ENCODE assay signal across 19 cellular contexts in the genomic region with DNA sequence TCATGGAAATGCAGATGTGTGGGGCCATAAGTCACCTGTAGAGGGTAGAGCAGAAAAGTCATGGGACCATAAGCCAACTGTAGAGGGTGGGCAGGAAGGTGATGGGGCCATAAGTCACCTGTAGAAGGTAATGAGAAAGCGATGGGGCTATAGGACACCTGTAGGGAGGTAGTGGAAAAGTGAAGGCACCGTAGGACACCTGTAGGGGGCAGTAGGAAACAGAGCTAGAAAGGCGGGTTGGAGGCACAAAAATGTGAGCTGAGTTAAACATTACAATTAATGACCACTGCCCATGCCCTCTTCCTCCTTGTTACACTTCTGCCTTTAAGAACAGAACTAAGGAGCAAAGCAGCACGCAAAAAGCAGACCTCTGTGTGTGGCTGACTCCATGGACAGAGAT.
A peak's percentile ranks its signal among the peaks of the same experiment; 100 is the strongest.
DNase-seq lines count a peak whose midpoint lies in the region; ATAC-seq and TF ChIP-seq lines count a peak whose summit lies in the region.
"Had no signal": no experiment of that assay in that cellular context is flagged by ENCODE, and none has a peak within 500 bp of the region (broad histone marks: within the 10 kb centered on the region; RNA-seq: fewer than 3 reads in every experiment).

No MANE protein-coding gene starts in this region.

- CTCF ChIA-PET in SK-N-SH (lab: Yijun Ruan, JAX) (interaction anchor here (0.6 to 1.1 kb wide), 9 partner anchors 9 to 591 kb away, joined by 3 to 13 read pairs (median 4); no protein-coding TSS in a partner anchor), OCI-LY7 (lab: Charles Lee; ENCODE audit: unreplicated experiment) (no interaction called here)

- H3K27ac ChIP-seq in SK-N-SH (ENCODE audit: low read depth in 2 of 2, low read length in 1 of 2): no peak overlapping the region
- no peak overlapping the region for H3K27ac ChIP-seq in OCI-LY7 (ENCODE audit: low read depth, low read length, poor library complexity, severe bottlenecking)
- H3K27ac ChIP-seq in transverse colon: no peak overlapping the region
- H3K27ac ChIP-seq: BLaER1 treated with 17β-estradiol and CSF1 and Interleukin-3, amounts not matched to agents 10 nM and 100 nM; vagina had no signal

- intact Hi-C loops in OCI-LY7 (cut with micrococcal nuclease; ENCODE audit: unreplicated experiment) (no loop called here), transverse colon (cut with DNase I; ENCODE audit: low total_unique reads) (no loop called here)

- peak; percentile 19 for DNase-seq in SK-N-SH
- DNase-seq in OCI-LY7 (ENCODE audit: low spot score): no peak
- peak; percentile 78 for DNase-seq in iPS-NIHi7 (ENCODE audit: extremely low spot score)
- peak; percentile 36 for DNase-seq in transverse colon
- DNase-seq in kidney glomerular epithelial cell (lab: John Stamatoyannopoulos, UW): no peak
- no peak for DNase-seq in NCI-H774 (lab: John Stamatoyannopoulos, UW)
- DNase-seq: activated CD4-positive, alpha-beta T cell treated with anti-CD3 and anti-CD28 coated beads, Interleukin-2, amount 10 ng/mL, durations not matched to agents 24 days and 14 days; activated CD8-positive, alpha-beta memory T cell treated with anti-CD3 and anti-CD28 coated beads, Interleukin-2, amount 50 U/mL, for 4 hours; dermis blood vessel endothelial cell; foreskin melanocyte; HFFc6; NCI-H1417 treated with DMSO at 0.1 percent for 48 hours; NK-92 treated with Interleukin-12 subunit alpha and Interleukin-12 subunit beta, amount 100 ng/mL, for 24 hours; substantia nigra; SW 1271 had no signal

- H3K4me2 ChIP-seq in SK-N-SH (no peak overlapping the region), OCI-LY7 (ENCODE audit: low read length) (no peak overlapping the region)
- H3K4me2 ChIP-seq: BLaER1 treated with 17β-estradiol and CSF1 and Interleukin-3, amounts not matched to agents 10 nM and 100 nM had no signal

- H3K27me3 ChIP-seq in SK-N-SH (ENCODE audit: insufficient read depth) (no peaks in the 10 kb centered on the region), transverse colon (no peaks in the 10 kb centered on the region)
- H3K27me3 ChIP-seq: BLaER1 treated with 17β-estradiol and CSF1 and Interleukin-3, amounts not matched to agents 10 nM and 100 nM; vagina had no signal

- H2AFZ ChIP-seq in SK-N-SH (ENCODE audit: low read depth) (no peak overlapping the region), OCI-LY7 (ENCODE audit: low read length) (no peak overlapping the region)

- 24% methylated on average over 4 of the region's 4 CpGs for WGBS in SK-N-SH (ENCODE audit: low lambda C conversion rate)
- 66 to 70% methylated on average over 2 to 4 of the region's 4 CpGs for WGBS in transverse colon (ENCODE audit: low coverage in 1 of 2), 2 donors

- H3K9me3 ChIP-seq in SK-N-SH (no peaks in the 10 kb centered on the region), OCI-LY7 (ENCODE audit: low read length) (no peaks in the 10 kb centered on the region), transverse colon (no peaks in the 10 kb centered on the region)
- H3K9me3 ChIP-seq: vagina had no signal

- POLR2A ChIA-PET in SK-N-SH (lab: Yijun Ruan, JAX) (no interaction called here), OCI-LY7 (lab: Charles Lee) (no interaction called here)

- H3K36me3 ChIP-seq in SK-N-SH (replicated peaks in 1 of 2; ENCODE audit: control insufficient read depth in 1 of 2, insufficient read depth in 2 of 2, low read length in 1 of 2) (no peaks in the 10 kb centered on the region), OCI-LY7 (ENCODE audit: insufficient read depth, low read length) (no peaks in the 10 kb centered on the region), transverse colon (no peaks in the 10 kb centered on the region)
- H3K36me3 ChIP-seq: BLaER1 treated with 17β-estradiol and CSF1 and Interleukin-3, amounts not matched to agents 10 nM and 100 nM; vagina had no signal

- ATAC-seq in SK-N-SH treated with all-trans-retinoic acid at 6 μM for 48 hours (no peak), HG03039 (IDR thresholded peaks at IDR 0.05; ENCODE audit: unreplicated experiment) (no peak)

- H4K20me1 ChIP-seq in SK-N-SH (ENCODE audit: insufficient read depth) (no peaks in the 10 kb centered on the region), OCI-LY7 (ENCODE audit: insufficient read depth, low read length) (no peaks in the 10 kb centered on the region)
- H4K20me1 ChIP-seq: BLaER1 treated with 17β-estradiol and CSF1 and Interleukin-3, amounts not matched to agents 10 nM and 100 nM had no signal

- H3F3A ChIP-seq in SK-N-SH (replicated peaks; ENCODE audit: insufficient read depth): no peaks in the 10 kb centered on the region

- in situ Hi-C loops in transverse colon (cut with MboI; ENCODE audit: low pct_ligation_motif_present in 1 of 4, low pct_unique_long_range_greater_than_20kb in 1 of 4, low sequenced_read_pairs in 3 of 4): no loop called here

- no peaks in the 10 kb centered on the region for H3K79me2 ChIP-seq in SK-N-SH (ENCODE audit: insufficient read depth)
- no peaks in the 10 kb centered on the region for H3K79me2 ChIP-seq in OCI-LY7 (ENCODE audit: insufficient read depth, low read depth, low read length)

- H3K4me1 ChIP-seq in SK-N-SH (ENCODE audit: control insufficient read depth in 1 of 2, insufficient read depth in 2 of 2, low read depth in 1 of 2, low read length in 1 of 2) (no peaks in the 10 kb centered on the region), OCI-LY7 (ENCODE audit: insufficient read depth, low read length, poor library complexity, severe bottlenecking) (no peaks in the 10 kb centered on the region), transverse colon (no peaks in the 10 kb centered on the region)
- H3K4me1 ChIP-seq: BLaER1 treated with 17β-estradiol and CSF1 and Interleukin-3, amounts not matched to agents 10 nM and 100 nM; vagina had no signal

- no peaks in the 10 kb centered on the region for H3K9me2 ChIP-seq in SK-N-SH
- no peaks in the 10 kb centered on the region for H3K9me2 ChIP-seq in OCI-LY7 (ENCODE audit: insufficient read depth, low read length)

- TF ChIP-seq EP300 in SK-N-SH (IDR thresholded peaks at IDR 0.05; ENCODE audit: borderline replicate concordance in 1 of 2, low read depth in 1 of 2, low read length in 1 of 2): no peak
- no peak for TF ChIP-seq EP300 in transverse colon (IDR thresholded peaks at IDR 0.05; ENCODE audit: low read depth)

- TF ChIP-seq POLR2A in transverse colon (IDR thresholded peaks at IDR 0.05): no peak

- no peak overlapping the region for H3K9ac ChIP-seq in SK-N-SH
- H3K9ac ChIP-seq: BLaER1 treated with 17β-estradiol and CSF1 and Interleukin-3, amounts not matched to agents 10 nM and 100 nM had no signal

- no peak for TF ChIP-seq CTCF in SK-N-SH (IDR thresholded peaks at IDR 0.05)
- peak; percentile 31; the same call in 1 of the 2 replicates for TF ChIP-seq CTCF in OCI-LY7 (conservative IDR thresholded peaks at IDR 0.05; ENCODE audit: low read length)
- peak in 3 of 5 experiments; percentile 21 to 40 (median 34) for TF ChIP-seq CTCF in transverse colon (IDR thresholded peaks at IDR 0.05)

- peak; percentile 58 for TF ChIP-seq RAD21 in SK-N-SH (IDR thresholded peaks at IDR 0.05; ENCODE audit: low read length)

- H3K4me3 ChIP-seq in SK-N-SH (ENCODE audit: low read depth in 2 of 2, low read length in 1 of 2) (no peak overlapping the region), OCI-LY7 (ENCODE audit: low read depth, low read length, poor library complexity, severe bottlenecking) (no peak overlapping the region), transverse colon (no peak overlapping the region)
- H3K4me3 ChIP-seq: BLaER1 treated with 17β-estradiol and CSF1 and Interleukin-3, amounts not matched to agents 10 nM and 100 nM; vagina had no signal

- BruUV-seq in OCI-LY7 (replicated peaks; lab: Mats Ljungman, UMichigan): no TSS peak

TF ChIP-seq in SK-N-SH, 30 proteins besides CTCF, POLR2A, EP300 and RAD21:
- TF ChIP-seq SMC3 (IDR thresholded peaks at IDR 0.05; ENCODE audit: low read depth, low read length) (peak; percentile 17; the same call in 1 of the 2 replicates), NRF1 (IDR thresholded peaks at IDR 0.05; ENCODE audit: low read depth, low read length) (no peak), USF2 (IDR thresholded peaks at IDR 0.05; ENCODE audit: borderline replicate concordance, low read depth, low read length) (no peak), FOXJ3 (CRISPR knock-in tag; IDR thresholded peaks at IDR 0.05) (no peak), TAF1 (IDR thresholded peaks at IDR 0.05; ENCODE audit: borderline replicate concordance, low read depth, low read length) (no peak), TEAD4 (IDR thresholded peaks at IDR 0.05; ENCODE audit: borderline replicate concordance, insufficient read depth) (no peak), RCOR1 (IDR thresholded peaks at IDR 0.05; ENCODE audit: low read length) (no peak), FOXM1 (IDR thresholded peaks at IDR 0.05; ENCODE audit: low read depth) (no peak)

TF ChIP-seq in SK-N-SH treated with all-trans-retinoic acid at 6 μM for 48 hours, 23 proteins besides CTCF, POLR2A, EP300 and RAD21 (continues in another document):
- no peak for TF ChIP-seq POU6F1 (CRISPR knock-in tag; IDR thresholded peaks at IDR 0.05; ENCODE audit: borderline replicate concordance, low read depth)
- TF ChIP-seq, protein P1, sequence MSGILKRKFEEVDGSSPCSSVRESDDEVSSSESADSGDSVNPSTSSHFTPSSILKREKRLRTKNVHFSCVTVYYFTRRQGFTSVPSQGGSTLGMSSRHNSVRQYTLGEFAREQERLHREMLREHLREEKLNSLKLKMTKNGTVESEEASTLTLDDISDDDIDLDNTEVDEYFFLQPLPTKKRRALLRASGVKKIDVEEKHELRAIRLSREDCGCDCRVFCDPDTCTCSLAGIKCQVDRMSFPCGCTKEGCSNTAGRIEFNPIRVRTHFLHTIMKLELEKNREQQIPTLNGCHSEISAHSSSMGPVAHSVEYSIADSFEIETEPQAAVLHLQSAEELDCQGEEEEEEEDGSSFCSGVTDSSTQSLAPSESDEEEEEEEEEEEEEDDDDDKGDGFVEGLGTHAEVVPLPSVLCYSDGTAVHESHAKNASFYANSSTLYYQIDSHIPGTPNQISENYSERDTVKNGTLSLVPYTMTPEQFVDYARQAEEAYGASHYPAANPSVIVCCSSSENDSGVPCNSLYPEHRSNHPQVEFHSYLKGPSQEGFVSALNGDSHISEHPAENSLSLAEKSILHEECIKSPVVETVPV (CRISPR knock-in tag; IDR thresholded peaks at IDR 0.05): no peak
- TF ChIP-seq ZFP30 (CRISPR knock-in tag; IDR thresholded peaks at IDR 0.05): no peak

Comparison
In these comparisons a context has a peak if more than half of its experiments do, and no peak if none do; other contexts are left out.
1. DNase-seq: peak in SK-N-SH (single experiment), iPS-NIHi7 (single experiment) and transverse colon (single experiment); none in OCI-LY7 (single experiment), kidney glomerular epithelial cell (single experiment) and NCI-H774 (single experiment).